ENCODE assay signal across 8 cellular contexts in genomic region chr1:119870917-119871486, GRCh38. TPM values are rescaled to one million over a fixed set of nuclear protein-coding genes. Genes with fewer than 3 reads are reported as not detected.
DNase-seq lines count a peak whose midpoint lies in the region; ATAC-seq and TF ChIP-seq lines count a peak whose summit lies in the region.

No MANE protein-coding gene starts in this region.

- no TSS peak for BruUV-seq in HCT116 (replicated peaks; lab: Mats Ljungman, UMichigan)

- peak overlapping the region; percentile 100 for H2AFZ ChIP-seq in HCT116 (ENCODE audit: low read depth, low read length, poor library complexity, severe bottlenecking)

- no peaks in the 10 kb centered on the region for H3K9me3 ChIP-seq in HCT116 (ENCODE audit: control insufficient read depth in 1 of 2, insufficient read depth in 1 of 2, low read depth in 1 of 2, low read length in 2 of 2)

- peak; percentile 81 for TF ChIP-seq RAD21 in HCT116 (IDR thresholded peaks at IDR 0.05; ENCODE audit: low read depth)

- peak; percentile 56 for DNase-seq in HCT116 (ENCODE audit: low read depth, low spot score)
- DNase-seq in NCI-H460 (ENCODE audit: extremely low read depth, low read depth), result peak; percentile 64
- DNase-seq in activated CD4-positive, alpha-beta T cell treated with anti-CD3 and anti-CD28 coated beads, Interleukin-2, amount 10 ng/mL, durations not matched to agents 7 days and 5 days, result peak; percentile 73
- DNase-seq in dermis microvascular lymphatic vessel endothelial cell (ENCODE audit: low read depth in 2 of 2), result peak; percentile 7 to 51
- peak; percentile 68 to 72 for DNase-seq in lung microvascular endothelial cell (ENCODE audit: low read depth in 2 of 2)
- DNase-seq in stimulated activated CD8-positive, alpha-beta memory T cell treated with anti-CD3 and anti-CD28 coated beads, Interleukin-12 subunit alpha, Interleukin-12 subunit beta, amount 100 ng/mL, for 24 hours (ENCODE audit: extremely low read depth), result peak; percentile 26

- H3K36me3 ChIP-seq in HCT116 (ENCODE audit: control insufficient read depth in 1 of 2, insufficient read depth in 2 of 2, low read length in 2 of 2), result no peaks in the 10 kb centered on the region

- no peak overlapping the region for H3K4me3 ChIP-seq in HCT116 (replicated peaks in 1 of 2; ENCODE audit: low read depth in 1 of 2, low read length in 2 of 2)

- no peak overlapping the region for H3K27ac Mint-ChIP-seq in activated CD4-positive, alpha-beta T cell treated with anti-CD3 and anti-CD28 coated beads, Interleukin-2, amount 10 ng/mL, durations not matched to agents 7 days and 5 days

- H3K4me1 Mint-ChIP-seq in activated CD4-positive, alpha-beta T cell treated with anti-CD3 and anti-CD28 coated beads, Interleukin-2, amount 10 ng/mL, durations not matched to agents 7 days and 5 days, result peaks cover 2% of the 10 kb centered on the region

- H3K4me1 ChIP-seq in HCT116 (ENCODE audit: control insufficient read depth in 1 of 2, insufficient read depth in 2 of 2, low read length in 2 of 2), result peaks cover 0 to 4% of the 10 kb centered on the region in 2 experiments; a peak in 2 of 4 replicates

- H3K4me2 ChIP-seq in HCT116 (ENCODE audit: low read length), result peak overlapping the region; percentile 44

- no peak overlapping the region for H3K4me3 Mint-ChIP-seq in activated CD4-positive, alpha-beta T cell treated with anti-CD3 and anti-CD28 coated beads, Interleukin-2, amount 10 ng/mL, durations not matched to agents 7 days and 5 days

- CTCF ChIA-PET in HCT116 (lab: Charles Lee), result interaction anchor here (1.7 to 2.7 kb wide), 2 partner anchors 12 to 15 kb away, joined by 7 to 10 read pairs; no protein-coding TSS in a partner anchor
- CTCF ChIA-PET in activated CD4-positive, alpha-beta T cell treated with anti-CD3 and anti-CD28 coated beads, Interleukin-2, amount 10 ng/mL, durations not matched to agents 7 days and 5 days (lab: Charles Lee), result interaction anchor here (1.1 to 4.0 kb wide), 5 partner anchors 8 to 13 kb away, joined by 3 to 16 read pairs (median 5); no protein-coding TSS in a partner anchor

- peaks cover 46% of the 10 kb centered on the region for H3K27me3 Mint-ChIP-seq in activated CD4-positive, alpha-beta T cell treated with anti-CD3 and anti-CD28 coated beads, Interleukin-2, amount 10 ng/mL, durations not matched to agents 7 days and 5 days

- H3K9ac ChIP-seq in HCT116 (ENCODE audit: low read length), result no peak overlapping the region

- ATAC-seq in HCT116, result peak; percentile 97
- ATAC-seq in GM19035 (IDR thresholded peaks at IDR 0.05; ENCODE audit: unreplicated experiment), result no peak

- H4K20me1 ChIP-seq in HCT116 (ENCODE audit: insufficient read depth), result no peaks in the 10 kb centered on the region

- H3K36me3 Mint-ChIP-seq in activated CD4-positive, alpha-beta T cell treated with anti-CD3 and anti-CD28 coated beads, Interleukin-2, amount 10 ng/mL, durations not matched to agents 7 days and 5 days (ENCODE audit: low read depth), result no peaks in the 10 kb centered on the region

- TF ChIP-seq POLR2A in HCT116 (IDR thresholded peaks at IDR 0.05; ENCODE audit: borderline replicate concordance, extremely low read depth, insufficient read depth, insufficient read length), result no peak

- H3K79me2 ChIP-seq in HCT116 (ENCODE audit: insufficient read depth, low read length), result no peaks in the 10 kb centered on the region

- no peaks in the 10 kb centered on the region for H3K9me2 ChIP-seq in HCT116 (ENCODE audit: insufficient read depth)

- no peaks in the 10 kb centered on the region for H3K9me3 Mint-ChIP-seq in activated CD4-positive, alpha-beta T cell treated with anti-CD3 and anti-CD28 coated beads, Interleukin-2, amount 10 ng/mL, durations not matched to agents 7 days and 5 days

- POLR2A ChIA-PET in HCT116 (lab: Charles Lee), result no interaction called here
- POLR2A ChIA-PET in activated CD4-positive, alpha-beta T cell treated with anti-CD3 and anti-CD28 coated beads, Interleukin-2, amount 10 ng/mL, durations not matched to agents 7 days and 5 days (lab: Charles Lee), result no interaction called here

- no peaks in the 10 kb centered on the region for H3K27me3 ChIP-seq in HCT116 (ENCODE audit: insufficient read depth, low read length)

- peak overlapping the region; percentile 1 for H3K27ac ChIP-seq in C4-2B
- H3K27ac ChIP-seq in HCT116 (ENCODE audit: low read depth, low read length), result no peak overlapping the region

- RAD21 ChIA-PET in HCT116 (lab: Charles Lee; ENCODE audit: low non-redundant PET in 1 of 2, low total read pairs in 2 of 2, uncharacterized antibody in 2 of 2, unreplicated experiment in 2 of 2), result no interaction called here

- intact Hi-C loops in HCT116 (cut with micrococcal nuclease), result loop anchor here (1.0 to 10.0 kb wide), 2 partner anchors 97 to 274 kb away; no protein-coding TSS in a partner anchor

- TF ChIP-seq CTCF in C4-2B (conservative IDR thresholded peaks at IDR 0.05) (peak; percentile 98), HCT116 (IDR thresholded peaks at IDR 0.05 in 2 of 3, conservative IDR thresholded peaks at IDR 0.05 in 1 of 3; ENCODE audit: borderline replicate concordance in 1 of 3, insufficient read depth in 1 of 3, low read depth in 2 of 3, low read length in 2 of 3) (peak; percentile 68 to 98 (median 97))

TF ChIP-seq in HCT116, 20 proteins besides CTCF, POLR2A, EP300 and RAD21:
- no peak for TF ChIP-seq TCF7L2 (IDR thresholded peaks at IDR 0.05; ENCODE audit: borderline replicate concordance, extremely low read depth, insufficient read depth, insufficient read length)
- peak; percentile 36 for TF ChIP-seq YY1 (IDR thresholded peaks at IDR 0.05; ENCODE audit: extremely low read depth, insufficient replicate concordance, low read depth, low read length)
- no peak for TF ChIP-seq SP1 (IDR thresholded peaks at IDR 0.05; ENCODE audit: low read depth)
- no peak for TF ChIP-seq FOSL1 (IDR thresholded peaks at IDR 0.05; ENCODE audit: low read depth)
TF ChIP-seq in HCT116: peak in this region for 1.

RNA-seq across cellular contexts. Expression of gene ADAM30, which starts 25.3 kb away (rescaled TPM):
- total RNA-seq in HCT116 (2021; ENCODE audit: unreplicated experiment) (not detected), dermis microvascular lymphatic vessel endothelial cell (not detected in 2 replicates), lung microvascular endothelial cell (not detected in 2 replicates)
- polyA plus RNA-seq in HCT116 (2012), result not detected in 2 replicates
- not detected in 2 replicates for total RNA-seq in NCI-H460 (2014; rRNA removed; shearing (Covaris generic))
- not detected in 2 replicates for polyA plus RNA-seq in NCI-H460 (2014; cell fraction: nucleus; rRNA removed)
- total RNA-seq in activated CD4-positive, alpha-beta T cell treated with anti-CD3 and anti-CD28 coated beads, Interleukin-2, amount 10 ng/mL, durations not matched to agents 7 days and 5 days, result not detected

RNA-seq across cellular contexts. Expression of gene REG4, which starts 59.7 kb away (rescaled TPM):
- total RNA-seq in HCT116 (2021; ENCODE audit: unreplicated experiment), result not detected
- polyA plus RNA-seq in HCT116 (2012), result 0.05 TPM in 1 of 2 replicates, not detected in the other
- total RNA-seq in NCI-H460 (2014; rRNA removed; shearing (Covaris generic)), result not detected in 2 replicates
- not detected in 2 replicates for polyA plus RNA-seq in NCI-H460 (2014; cell fraction: nucleus; rRNA removed)
- under 1 TPM; 0.62 to 0.67 TPM for total RNA-seq in activated CD4-positive, alpha-beta T cell treated with anti-CD3 and anti-CD28 coated beads, Interleukin-2, amount 10 ng/mL, durations not matched to agents 7 days and 5 days
- total RNA-seq in dermis microvascular lymphatic vessel endothelial cell, result not detected in 2 replicates
- total RNA-seq in lung microvascular endothelial cell, result not detected in 2 replicates
